Comparison of ENCODE assay signal across 8 cellular contexts in genomic region chr17:6660765-6661463, GRCh38. TPM values are rescaled to one million over a fixed set of nuclear protein-coding genes. Genes with fewer than 3 reads are reported as not detected.
DNase-seq lines count a peak whose midpoint lies in the region; ATAC-seq lines count a peak whose summit lies in the region.

No MANE protein-coding gene starts in this region.

- no peak for DNase-seq in activated naive CD4-positive, alpha-beta T cell treated with Interleukin-2 at 50 U/mL for 16 hours
- DNase-seq in SKM-1 treated with dmso at 0.1 percent for 144 hours (lab: John Stamatoyannopoulos, UW; ENCODE audit: unreplicated experiment) = peak; percentile 64
- peak in 1 of 2 donors; percentile 36 for DNase-seq in stimulated activated naive CD8-positive, alpha-beta T cell treated with anti-CD3 and anti-CD28 coated beads, Interleukin-15, amount 100 ng/mL, for 72 hours
- no peak for DNase-seq in neuronal stem cell (ENCODE audit: low spot score)
- no peak for DNase-seq in cerebellar cortex (ENCODE audit: low spot score)
- no peak for DNase-seq in activated effector memory CD4-positive, alpha-beta T cell treated with Interleukin-2 at 50 U/mL for 16 hours

- no peak overlapping the region for H3K27ac ChIP-seq in neuronal stem cell (replicated peaks; ENCODE audit: low read length)

- H2BK15ac ChIP-seq in neuronal stem cell (ENCODE audit: low read length) = no peak overlapping the region

- peaks cover 0 to 61% (median 15%) of the 10 kb centered on the region in 3 experiments for H3K27me3 ChIP-seq in neuronal stem cell (ENCODE audit: control insufficient read depth in 3 of 3, insufficient read depth in 3 of 3, low read depth in 1 of 3, low read length in 3 of 3)

- H3K9me3 Mint-ChIP-seq in activated naive CD4-positive, alpha-beta T cell treated with anti-CD3 and anti-CD28 coated beads, Interleukin-2, amount 50 U/mL, for 24 hours = no peaks in the 10 kb centered on the region
- H3K9me3 Mint-ChIP-seq in stimulated activated naive CD8-positive, alpha-beta T cell treated with anti-CD3 and anti-CD28 coated beads, Interleukin-15, amount 100 ng/mL, for 72 hours = no peaks in the 10 kb centered on the region

- H2AFZ ChIP-seq in neuronal stem cell (ENCODE audit: low read length) = no peak overlapping the region

- no peak overlapping the region for H3K14ac ChIP-seq in neuronal stem cell (ENCODE audit: low read length)

- no peak overlapping the region for H2BK12ac ChIP-seq in neuronal stem cell (ENCODE audit: low read length)

- WGBS in neuronal stem cell (ENCODE audit: extremely low coverage in 2 of 2, insufficient read length in 2 of 2, insufficient replicate concordance in 1 of 2), 2 donors = no CpG with 5 or more reads among the region's 12 CpGs

- no peak overlapping the region for H3K4ac ChIP-seq in neuronal stem cell (ENCODE audit: low read length)

- H3K36me3 Mint-ChIP-seq in activated naive CD4-positive, alpha-beta T cell treated with anti-CD3 and anti-CD28 coated beads, Interleukin-2, amount 50 U/mL, for 24 hours = peaks cover 1% of the 10 kb centered on the region

- no peak overlapping the region for H4K8ac ChIP-seq in neuronal stem cell (ENCODE audit: low read depth, low read length)

- no peaks in the 10 kb centered on the region for H3K9me3 ChIP-seq in neuronal stem cell (replicated peaks in 1 of 2; ENCODE audit: control insufficient read depth in 2 of 2, insufficient read depth in 1 of 2, low read depth in 1 of 2, low read length in 2 of 2)

- no peak overlapping the region for H3K9ac ChIP-seq in neuronal stem cell (ENCODE audit: low read depth, low read length, poor library complexity)

- H3K27me3 Mint-ChIP-seq in activated naive CD4-positive, alpha-beta T cell treated with anti-CD3 and anti-CD28 coated beads, Interleukin-2, amount 50 U/mL, for 24 hours = no peaks in the 10 kb centered on the region
- no peaks in the 10 kb centered on the region for H3K27me3 Mint-ChIP-seq in stimulated activated naive CD8-positive, alpha-beta T cell treated with anti-CD3 and anti-CD28 coated beads, Interleukin-15, amount 100 ng/mL, for 72 hours

- H3K36me3 ChIP-seq in neuronal stem cell (replicated peaks in 1 of 2; ENCODE audit: control insufficient read depth in 2 of 2, insufficient read depth in 2 of 2, low read length in 2 of 2) = no peaks in the 10 kb centered on the region

- H2AK5ac ChIP-seq in neuronal stem cell (ENCODE audit: low read depth, low read length) = no peak overlapping the region

- ATAC-seq in HG02870 (IDR thresholded peaks at IDR 0.05; ENCODE audit: unreplicated experiment) = peak; percentile 71
- peak; percentile 59 for ATAC-seq in stimulated activated naive CD8-positive, alpha-beta T cell treated with anti-CD3 and anti-CD28 coated beads, Interleukin-15, amount 100 ng/mL, for 72 hours

- H2BK5ac ChIP-seq in neuronal stem cell (ENCODE audit: low read length) = no peak overlapping the region

- no peak overlapping the region for H2BK120ac ChIP-seq in neuronal stem cell (ENCODE audit: low read depth, low read length)

- H4K91ac ChIP-seq in neuronal stem cell (ENCODE audit: low read depth, low read length, poor library complexity) = no peak overlapping the region

- no peak overlapping the region for H3K4me3 Mint-ChIP-seq in activated naive CD4-positive, alpha-beta T cell treated with anti-CD3 and anti-CD28 coated beads, Interleukin-2, amount 50 U/mL, for 24 hours
- H3K4me3 Mint-ChIP-seq in stimulated activated naive CD8-positive, alpha-beta T cell treated with anti-CD3 and anti-CD28 coated beads, Interleukin-15, amount 100 ng/mL, for 72 hours = peak overlapping the region; percentile 34 to 51

- H3K23ac ChIP-seq in neuronal stem cell (ENCODE audit: low read depth, low read length, poor library complexity) = no peak overlapping the region

- H3K79me1 ChIP-seq in neuronal stem cell (ENCODE audit: low read depth, low read length) = no peaks in the 10 kb centered on the region

- H3K4me2 ChIP-seq in neuronal stem cell (ENCODE audit: insufficient read depth, low read length, poor library complexity, severe bottlenecking) = no peak overlapping the region

- peaks cover 36% of the 10 kb centered on the region for H3K4me1 Mint-ChIP-seq in activated naive CD4-positive, alpha-beta T cell treated with anti-CD3 and anti-CD28 coated beads, Interleukin-2, amount 50 U/mL, for 24 hours
- peaks cover 42% of the 10 kb centered on the region for H3K4me1 Mint-ChIP-seq in stimulated activated naive CD8-positive, alpha-beta T cell treated with anti-CD3 and anti-CD28 coated beads, Interleukin-15, amount 100 ng/mL, for 72 hours

- peak overlapping the region; percentile 61 for H3K27ac Mint-ChIP-seq in activated naive CD4-positive, alpha-beta T cell treated with anti-CD3 and anti-CD28 coated beads, Interleukin-2, amount 50 U/mL, for 24 hours
- no peak overlapping the region for H3K27ac Mint-ChIP-seq in stimulated activated naive CD8-positive, alpha-beta T cell treated with anti-CD3 and anti-CD28 coated beads, Interleukin-15, amount 100 ng/mL, for 72 hours

- no peak overlapping the region for H3K18ac ChIP-seq in neuronal stem cell (ENCODE audit: low read length)

- no peak overlapping the region for H3K4me3 ChIP-seq in neuronal stem cell (ENCODE audit: low read length in 2 of 2)

- peaks cover 0 to 4% of the 10 kb centered on the region in 2 donors for H3K4me1 ChIP-seq in neuronal stem cell (ENCODE audit: control insufficient read depth in 2 of 2, insufficient read depth in 1 of 2, low read depth in 1 of 2, low read length in 2 of 2)

RNA-seq across cellular contexts. Expression of gene C17orf100, which starts 9.4 kb away (rescaled TPM):
- 7.5 TPM for polyA plus RNA-seq in neuronal stem cell (2013, experiment 1 of 2)
- 7.7 TPM for polyA plus RNA-seq in neuronal stem cell (2013, experiment 2 of 2)

RNA-seq across cellular contexts. Expression of gene MED31, which starts 9.5 kb away (rescaled TPM):
- 39.1 TPM for polyA plus RNA-seq in neuronal stem cell (2013, experiment 1 of 2)
- polyA plus RNA-seq in neuronal stem cell (2013, experiment 2 of 2) = 41.1 TPM

RNA-seq across cellular contexts. Expression of gene TXNDC17, which starts 20.1 kb away (rescaled TPM):
- polyA plus RNA-seq in neuronal stem cell (2013, experiment 1 of 2) = 130 TPM
- polyA plus RNA-seq in neuronal stem cell (2013, experiment 2 of 2) = 139 TPM

RNA-seq across cellular contexts. Expression of gene KIAA0753, which starts 20.4 kb away (rescaled TPM):
- polyA plus RNA-seq in neuronal stem cell (2013, experiment 1 of 2) = 14.1 TPM
- 14.9 TPM for polyA plus RNA-seq in neuronal stem cell (2013, experiment 2 of 2)

RNA-seq across cellular contexts. Expression of gene SLC13A5, which starts 52.3 kb away (rescaled TPM):
- polyA plus RNA-seq in neuronal stem cell (2013, experiment 1 of 2) = 0.13 TPM
- 0.06 TPM for polyA plus RNA-seq in neuronal stem cell (2013, experiment 2 of 2)
